Comparison of ENCODE assay signal across 10 cellular contexts in the genomic region with DNA sequence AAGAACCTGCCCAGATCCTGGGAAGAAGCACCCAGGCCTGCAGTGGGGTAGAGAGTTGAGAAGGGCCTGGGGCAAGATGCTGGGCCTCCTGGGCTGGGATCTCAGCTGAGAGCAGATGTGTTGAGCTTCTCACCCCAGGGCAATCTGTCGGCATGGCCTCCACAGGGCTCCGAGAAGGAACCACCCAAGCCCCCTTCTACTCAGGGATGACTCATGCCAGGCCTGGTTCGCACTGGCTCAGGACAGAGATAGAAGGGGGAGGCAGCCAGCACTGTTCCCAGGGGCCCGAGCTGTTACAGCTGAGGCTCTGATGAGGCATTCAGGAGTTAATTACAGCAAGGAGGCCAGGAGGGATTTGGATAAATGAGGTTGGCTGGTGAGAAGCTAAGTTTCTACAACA.
DNase-seq lines count a peak whose midpoint lies in the region; ATAC-seq and TF ChIP-seq lines count a peak whose summit lies in the region.
"Had no signal": no experiment of that assay in that cellular context is flagged by ENCODE, and none has a peak within 500 bp of the region (broad histone marks: within the 10 kb centered on the region; RNA-seq: fewer than 3 reads in every experiment).

No MANE protein-coding gene starts in this region.

- ATAC-seq in mucosa of descending colon (peak; percentile 32), HG03097 (IDR thresholded peaks at IDR 0.05; ENCODE audit: low FRiP score, unreplicated experiment) (no peak), HG03565 (IDR thresholded peaks at IDR 0.05; ENCODE audit: unreplicated experiment) (no peak), GM21786 (IDR thresholded peaks at IDR 0.05; ENCODE audit: unreplicated experiment) (no peak)
- ATAC-seq: T-helper 17 cell had no signal

- in situ Hi-C loops in HAP-1 (cut with MboI; ENCODE audit: low sequenced_read_pairs) = no loop called here

- H3K4me3 ChIP-seq in dorsolateral prefrontal cortex (no peak overlapping the region), mucosa of descending colon (no peak overlapping the region), tibial nerve (no peak overlapping the region), HAP-1 (no peak overlapping the region)

- peak; percentile 62 for DNase-seq in NCI-H2171 (lab: John Stamatoyannopoulos, UW)
- peak in 1 of 10 donors; percentile 28 for DNase-seq in dorsolateral prefrontal cortex
- DNase-seq in mucosa of descending colon = no peak
- DNase-seq in tibial nerve (ENCODE audit: low spot score in 2 of 2) = peak in 1 of 2 donors; percentile 61
- DNase-seq in HAP-1 (ENCODE audit: low spot score in 2 of 2) = no peak
- DNase-seq: immature natural killer cell, T-helper 17 cell had no signal

- H3K9me3 ChIP-seq in mucosa of descending colon (no peaks in the 10 kb centered on the region), tibial nerve (no peaks in the 10 kb centered on the region), HAP-1 (no peaks in the 10 kb centered on the region)

- intact Hi-C loops in dorsolateral prefrontal cortex (cut with DNase I) = no loop called here
- intact Hi-C loops in mucosa of descending colon (cut with DNase I, micrococcal nuclease) = no loop called here

- H3K27me3 ChIP-seq in dorsolateral prefrontal cortex (no peaks in the 10 kb centered on the region), tibial nerve (no peaks in the 10 kb centered on the region), HAP-1 (ENCODE audit: low read depth) (no peaks in the 10 kb centered on the region)

- H3K36me3 ChIP-seq in mucosa of descending colon (ENCODE audit: low read depth) (no peaks in the 10 kb centered on the region), tibial nerve (peaks cover 0 to 8% (median 0%) of the 10 kb centered on the region in 3 donors), HAP-1 (replicated peaks) (peaks cover 4% of the 10 kb centered on the region)

- TF ChIP-seq CTCF in dorsolateral prefrontal cortex (IDR thresholded peaks at IDR 0.05 in 54 of 56, conservative IDR thresholded peaks at IDR 0.05 in 2 of 56; ENCODE audit: low read depth in 1 of 56, partially characterized antibody in 56 of 56) (no peak), mucosa of descending colon (IDR thresholded peaks at IDR 0.05) (no peak), tibial nerve (IDR thresholded peaks at IDR 0.05) (no peak)

- 39 to 44% methylated on average over 4 of the region's 4 CpGs for WGBS in tibial nerve, 2 donors

- no peaks in the 10 kb centered on the region for H3K4me1 ChIP-seq in mucosa of descending colon (ENCODE audit: low read depth)
- peaks cover 0 to 74% (median 38%) of the 10 kb centered on the region in 4 donors for H3K4me1 ChIP-seq in tibial nerve
- no peaks in the 10 kb centered on the region for H3K4me1 ChIP-seq in HAP-1

- peak in 1 of 2 donors; percentile 11 for TF ChIP-seq EP300 in tibial nerve (IDR thresholded peaks at IDR 0.05)

- TF ChIP-seq POLR2A in tibial nerve (IDR thresholded peaks at IDR 0.05) = no peak

- peak overlapping the region in 44 of 59 donors; percentile 3 to 86 (median 50) for H3K27ac ChIP-seq in dorsolateral prefrontal cortex
- H3K27ac ChIP-seq in tibial nerve = peak overlapping the region; percentile 64 to 91 (median 88)
